ENCODE assay signal across 8 cellular contexts in the genomic region with DNA sequence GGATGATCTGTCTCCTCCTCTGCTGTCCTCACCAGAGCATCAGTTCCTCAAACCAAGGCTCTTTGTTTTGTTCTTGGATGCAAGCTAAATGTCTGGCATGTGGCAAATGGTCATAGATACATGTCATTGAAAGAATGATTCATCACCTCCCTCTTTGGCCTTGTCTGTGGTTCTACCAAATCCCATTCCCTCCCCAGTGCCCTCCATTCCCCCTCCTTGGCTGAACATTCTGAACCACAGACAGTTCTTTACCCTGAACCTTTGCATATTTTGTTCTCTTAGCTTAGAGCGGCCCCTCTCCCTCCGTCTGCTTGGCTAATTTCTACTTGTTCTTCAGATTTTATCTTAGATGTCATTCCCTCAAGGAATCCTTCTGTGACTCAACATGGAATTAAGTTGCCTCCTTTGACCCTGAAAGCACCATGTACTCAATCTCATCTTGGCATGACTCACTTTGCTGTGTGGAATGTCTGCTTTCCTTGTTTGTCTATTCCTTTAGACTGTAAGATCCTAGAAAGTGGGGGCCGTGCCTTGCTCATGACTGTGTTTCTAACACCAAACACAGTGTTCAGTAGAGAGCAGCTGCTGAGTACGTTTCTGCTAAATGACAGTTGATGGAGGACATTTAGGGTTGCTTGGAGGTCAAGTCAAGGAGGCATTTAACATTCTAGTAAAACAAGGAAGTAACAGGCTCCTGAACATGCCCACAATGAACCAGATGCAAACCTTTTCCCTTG. TPM values are rescaled to one million over a fixed set of nuclear protein-coding genes. Genes with fewer than 3 reads are reported as not detected.
DNase-seq lines count a peak whose midpoint lies in the region; ATAC-seq and TF ChIP-seq lines count a peak whose summit lies in the region.

No MANE protein-coding gene starts in this region.

- H3K4me1 ChIP-seq in gastrocnemius medialis = peaks cover 30 to 33% of the 10 kb centered on the region in 2 donors

- H3K36me3 ChIP-seq in gastrocnemius medialis = no peaks in the 10 kb centered on the region

- H3K27ac ChIP-seq in gastrocnemius medialis = peak overlapping the region in 2 of 4 donors; percentile 28 to 31

- peak overlapping the region; percentile 16 for H3K4me3 ChIP-seq in fibroblast of villous mesenchyme (ENCODE audit: low read depth, low read length)
- H3K4me3 ChIP-seq in gastrocnemius medialis = no peak overlapping the region

- TF ChIP-seq POLR2A in gastrocnemius medialis (IDR thresholded peaks at IDR 0.05) = no peak

- no peak for TF ChIP-seq CTCF in fibroblast of villous mesenchyme (IDR thresholded peaks at IDR 0.05; ENCODE audit: insufficient read depth, low read depth, low read length)
- no peak for TF ChIP-seq CTCF in gastrocnemius medialis (IDR thresholded peaks at IDR 0.05 in 4 of 5, conservative IDR thresholded peaks at IDR 0.05 in 1 of 5)

- H3K9me3 ChIP-seq in gastrocnemius medialis = no peaks in the 10 kb centered on the region

- intact Hi-C loops in gastrocnemius medialis (cut with DNase I; ENCODE audit: low total_unique reads) = loop anchor here (1.0 kb wide), 1 partner anchor 28 kb away; no protein-coding TSS in a partner anchor

- H3K27me3 ChIP-seq in gastrocnemius medialis = no peaks in the 10 kb centered on the region

- peak; percentile 99 for DNase-seq in HCEC 1CT
- DNase-seq in fibroblast of villous mesenchyme (ENCODE audit: low read depth) = peak; percentile 99
- DNase-seq in gastrocnemius medialis = peak in 1 of 2 donors; percentile 22
- no peak for DNase-seq in ecto neural progenitor cell (ENCODE audit: low spot score)
- DNase-seq in stimulated activated naive CD4-positive, alpha-beta T cell (lab: John Stamatoyannopoulos, UW) = no peak
- no peak for DNase-seq in stimulated activated naive CD4-positive, alpha-beta T cell treated with Interleukin-2 at 50 U/mL for 16 hours (lab: John Stamatoyannopoulos, UW)

- in situ Hi-C loops in gastrocnemius medialis (cut with MboI; ENCODE audit: low sequenced_read_pairs in 4 of 4) = no loop called here

- peak; percentile 91 for ATAC-seq in SK-N-SH treated with all-trans-retinoic acid at 6 μM for 48 hours
- ATAC-seq in gastrocnemius medialis = peak; percentile 45 to 56
- ATAC-seq in GM21576 (IDR thresholded peaks at IDR 0.05; ENCODE audit: unreplicated experiment) = no peak

TF ChIP-seq in SK-N-SH treated with all-trans-retinoic acid at 6 μM for 48 hours, 23 proteins besides CTCF, POLR2A, EP300 and RAD21 (continues in another document):
- TF ChIP-seq CSDC2 (CRISPR knock-in tag; IDR thresholded peaks at IDR 0.05) (peak; percentile 93), ZFP3 (CRISPR knock-in tag; IDR thresholded peaks at IDR 0.05) (peak; percentile 50; the same call in 1 of the 2 replicates), ZNF8 (CRISPR knock-in tag; IDR thresholded peaks at IDR 0.05) (no peak), GLIS3 (CRISPR knock-in tag; IDR thresholded peaks at IDR 0.05) (no peak), RARB (CRISPR knock-in tag; IDR thresholded peaks at IDR 0.05) (no peak), SNAI2 (CRISPR knock-in tag; IDR thresholded peaks at IDR 0.05) (no peak), TCF4 (CRISPR knock-in tag; IDR thresholded peaks at IDR 0.05; ENCODE audit: borderline replicate concordance) (no peak), ARNTL (CRISPR knock-in tag; IDR thresholded peaks at IDR 0.05; ENCODE audit: borderline replicate concordance, low read depth) (no peak), ZFP30 (CRISPR knock-in tag; IDR thresholded peaks at IDR 0.05) (no peak), BACH2 (CRISPR knock-in tag; IDR thresholded peaks at IDR 0.05; ENCODE audit: borderline replicate concordance) (no peak), ESRRG (CRISPR knock-in tag; IDR thresholded peaks at IDR 0.05) (no peak), PPARA (CRISPR knock-in tag; IDR thresholded peaks at IDR 0.05; ENCODE audit: borderline replicate concordance) (no peak), ZC3H10 (CRISPR knock-in tag; IDR thresholded peaks at IDR 0.05) (no peak), ZNF565 (CRISPR knock-in tag; conservative IDR thresholded peaks at IDR 0.05; ENCODE audit: low read depth) (no peak)
- TF ChIP-seq, protein P1, sequence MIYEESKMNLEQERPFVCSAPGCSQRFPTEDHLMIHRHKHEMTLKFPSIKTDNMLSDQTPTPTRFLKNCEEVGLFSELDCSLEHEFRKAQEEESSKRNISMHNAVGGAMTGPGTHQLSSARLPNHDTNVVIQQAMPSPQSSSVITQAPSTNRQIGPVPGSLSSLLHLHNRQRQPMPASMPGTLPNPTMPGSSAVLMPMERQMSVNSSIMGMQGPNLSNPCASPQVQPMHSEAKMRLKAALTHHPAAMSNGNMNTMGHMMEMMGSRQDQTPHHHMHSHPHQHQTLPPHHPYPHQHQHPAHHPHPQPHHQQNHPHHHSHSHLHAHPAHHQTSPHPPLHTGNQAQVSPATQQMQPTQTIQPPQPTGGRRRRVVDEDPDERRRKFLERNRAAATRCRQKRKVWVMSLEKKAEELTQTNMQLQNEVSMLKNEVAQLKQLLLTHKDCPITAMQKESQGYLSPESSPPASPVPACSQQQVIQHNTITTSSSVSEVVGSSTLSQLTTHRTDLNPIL (CRISPR knock-in tag; IDR thresholded peaks at IDR 0.05; ENCODE audit: low read depth) = no peak
- TF ChIP-seq, protein P2, sequence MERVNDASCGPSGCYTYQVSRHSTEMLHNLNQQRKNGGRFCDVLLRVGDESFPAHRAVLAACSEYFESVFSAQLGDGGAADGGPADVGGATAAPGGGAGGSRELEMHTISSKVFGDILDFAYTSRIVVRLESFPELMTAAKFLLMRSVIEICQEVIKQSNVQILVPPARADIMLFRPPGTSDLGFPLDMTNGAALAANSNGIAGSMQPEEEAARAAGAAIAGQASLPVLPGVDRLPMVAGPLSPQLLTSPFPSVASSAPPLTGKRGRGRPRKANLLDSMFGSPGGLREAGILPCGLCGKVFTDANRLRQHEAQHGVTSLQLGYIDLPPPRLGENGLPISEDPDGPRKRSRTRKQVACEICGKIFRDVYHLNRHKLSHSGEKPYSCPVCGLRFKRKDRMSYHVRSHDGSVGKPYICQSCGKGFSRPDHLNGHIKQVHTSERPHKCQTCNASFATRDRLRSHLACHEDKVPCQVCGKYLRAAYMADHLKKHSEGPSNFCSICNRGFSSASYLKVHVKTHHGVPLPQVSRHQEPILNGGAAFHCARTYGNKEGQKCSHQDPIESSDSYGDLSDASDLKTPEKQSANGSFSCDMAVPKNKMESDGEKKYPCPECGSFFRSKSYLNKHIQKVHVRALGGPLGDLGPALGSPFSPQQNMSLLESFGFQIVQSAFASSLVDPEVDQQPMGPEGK (CRISPR knock-in tag; IDR thresholded peaks at IDR 0.05; ENCODE audit: borderline replicate concordance) = peak; percentile 92
- TF ChIP-seq, protein P3, sequence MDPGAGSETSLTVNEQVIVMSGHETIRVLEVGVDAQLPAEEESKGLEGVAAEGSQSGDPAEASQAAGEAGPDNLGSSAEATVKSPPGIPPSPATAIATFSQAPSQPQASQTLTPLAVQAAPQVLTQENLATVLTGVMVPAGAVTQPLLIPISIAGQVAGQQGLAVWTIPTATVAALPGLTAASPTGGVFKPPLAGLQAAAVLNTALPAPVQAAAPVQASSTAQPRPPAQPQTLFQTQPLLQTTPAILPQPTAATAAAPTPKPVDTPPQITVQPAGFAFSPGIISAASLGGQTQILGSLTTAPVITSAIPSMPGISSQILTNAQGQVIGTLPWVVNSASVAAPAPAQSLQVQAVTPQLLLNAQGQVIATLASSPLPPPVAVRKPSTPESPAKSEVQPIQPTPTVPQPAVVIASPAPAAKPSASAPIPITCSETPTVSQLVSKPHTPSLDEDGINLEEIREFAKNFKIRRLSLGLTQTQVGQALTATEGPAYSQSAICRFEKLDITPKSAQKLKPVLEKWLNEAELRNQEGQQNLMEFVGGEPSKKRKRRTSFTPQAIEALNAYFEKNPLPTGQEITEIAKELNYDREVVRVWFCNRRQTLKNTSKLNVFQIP (CRISPR knock-in tag; IDR thresholded peaks at IDR 0.05; ENCODE audit: borderline replicate concordance, low read depth) = no peak
- TF ChIP-seq, protein P4, sequence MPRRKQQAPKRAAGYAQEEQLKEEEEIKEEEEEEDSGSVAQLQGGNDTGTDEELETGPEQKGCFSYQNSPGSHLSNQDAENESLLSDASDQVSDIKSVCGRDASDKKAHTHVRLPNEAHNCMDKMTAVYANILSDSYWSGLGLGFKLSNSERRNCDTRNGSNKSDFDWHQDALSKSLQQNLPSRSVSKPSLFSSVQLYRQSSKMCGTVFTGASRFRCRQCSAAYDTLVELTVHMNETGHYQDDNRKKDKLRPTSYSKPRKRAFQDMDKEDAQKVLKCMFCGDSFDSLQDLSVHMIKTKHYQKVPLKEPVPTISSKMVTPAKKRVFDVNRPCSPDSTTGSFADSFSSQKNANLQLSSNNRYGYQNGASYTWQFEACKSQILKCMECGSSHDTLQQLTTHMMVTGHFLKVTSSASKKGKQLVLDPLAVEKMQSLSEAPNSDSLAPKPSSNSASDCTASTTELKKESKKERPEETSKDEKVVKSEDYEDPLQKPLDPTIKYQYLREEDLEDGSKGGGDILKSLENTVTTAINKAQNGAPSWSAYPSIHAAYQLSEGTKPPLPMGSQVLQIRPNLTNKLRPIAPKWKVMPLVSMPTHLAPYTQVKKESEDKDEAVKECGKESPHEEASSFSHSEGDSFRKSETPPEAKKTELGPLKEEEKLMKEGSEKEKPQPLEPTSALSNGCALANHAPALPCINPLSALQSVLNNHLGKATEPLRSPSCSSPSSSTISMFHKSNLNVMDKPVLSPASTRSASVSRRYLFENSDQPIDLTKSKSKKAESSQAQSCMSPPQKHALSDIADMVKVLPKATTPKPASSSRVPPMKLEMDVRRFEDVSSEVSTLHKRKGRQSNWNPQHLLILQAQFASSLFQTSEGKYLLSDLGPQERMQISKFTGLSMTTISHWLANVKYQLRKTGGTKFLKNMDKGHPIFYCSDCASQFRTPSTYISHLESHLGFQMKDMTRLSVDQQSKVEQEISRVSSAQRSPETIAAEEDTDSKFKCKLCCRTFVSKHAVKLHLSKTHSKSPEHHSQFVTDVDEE (CRISPR knock-in tag; IDR thresholded peaks at IDR 0.05) = no peak
- TF ChIP-seq, protein P5, sequence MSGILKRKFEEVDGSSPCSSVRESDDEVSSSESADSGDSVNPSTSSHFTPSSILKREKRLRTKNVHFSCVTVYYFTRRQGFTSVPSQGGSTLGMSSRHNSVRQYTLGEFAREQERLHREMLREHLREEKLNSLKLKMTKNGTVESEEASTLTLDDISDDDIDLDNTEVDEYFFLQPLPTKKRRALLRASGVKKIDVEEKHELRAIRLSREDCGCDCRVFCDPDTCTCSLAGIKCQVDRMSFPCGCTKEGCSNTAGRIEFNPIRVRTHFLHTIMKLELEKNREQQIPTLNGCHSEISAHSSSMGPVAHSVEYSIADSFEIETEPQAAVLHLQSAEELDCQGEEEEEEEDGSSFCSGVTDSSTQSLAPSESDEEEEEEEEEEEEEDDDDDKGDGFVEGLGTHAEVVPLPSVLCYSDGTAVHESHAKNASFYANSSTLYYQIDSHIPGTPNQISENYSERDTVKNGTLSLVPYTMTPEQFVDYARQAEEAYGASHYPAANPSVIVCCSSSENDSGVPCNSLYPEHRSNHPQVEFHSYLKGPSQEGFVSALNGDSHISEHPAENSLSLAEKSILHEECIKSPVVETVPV (CRISPR knock-in tag; IDR thresholded peaks at IDR 0.05) = no peak

RNA-seq across cellular contexts. Expression of a gene that starts 8.1 kb away (rescaled TPM):
- total RNA-seq in fibroblast of villous mesenchyme (0.32 and 0.43 TPM in 2 replicates), gastrocnemius medialis (1 to 10 TPM; 5.3 to 9.1 (median 7.1) TPM)

Comparison
In these comparisons a context has a peak if more than half of its experiments do, and no peak if none do; other contexts are left out.
1. DNase-seq: peak in HCEC 1CT (single experiment) and fibroblast of villous mesenchyme (single experiment); none in ecto neural progenitor cell (single experiment), stimulated activated naive CD4-positive, alpha-beta T cell (0 of 6) and stimulated activated naive CD4-positive, alpha-beta T cell treated with Interleukin-2 at 50 U/mL for 16 hours (single experiment).